15 cellular contexts compared by ENCODE assay signal in the genomic region with DNA sequence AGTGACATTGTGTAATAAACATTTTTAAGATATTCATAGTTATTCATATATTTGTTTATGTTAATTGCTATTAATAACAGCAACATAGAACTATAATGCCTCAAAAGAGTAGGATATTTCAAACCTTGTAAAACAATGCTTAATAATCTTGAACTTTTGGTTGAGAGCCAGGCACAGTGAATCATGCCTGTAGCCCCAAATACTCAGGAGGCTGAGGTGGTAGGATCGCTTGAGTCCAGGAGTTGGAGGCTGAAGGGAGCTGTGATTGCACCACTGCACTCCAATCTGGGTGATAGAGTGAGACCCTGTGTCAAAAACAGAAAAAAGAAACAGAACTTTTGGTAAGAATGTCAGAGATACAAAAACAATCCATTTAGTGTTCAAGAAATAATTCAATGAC.
"Had no signal": no experiment of that assay in that cellular context is flagged by ENCODE, and none has a peak within 500 bp of the region (broad histone marks: within the 10 kb centered on the region; RNA-seq: fewer than 3 reads in every experiment).

No MANE protein-coding gene starts in this region.

- ATAC-seq: mucosa of descending colon; naive thymus-derived CD8-positive, alpha-beta T cell; pancreas; stimulated activated effector memory CD8-positive, alpha-beta T cell treated with anti-CD3 and anti-CD28 coated beads, Interleukin-12 subunit alpha, Interleukin-12 subunit beta, amount 100 ng/mL, for 72 hours had no signal

- H3K4me1 Mint-ChIP-seq: activated naive CD8-positive, alpha-beta T cell treated with anti-CD3 and anti-CD28 coated beads for 36 hours; naive thymus-derived CD8-positive, alpha-beta T cell; stimulated activated effector memory CD8-positive, alpha-beta T cell treated with anti-CD3 and anti-CD28 coated beads, Interleukin-12 subunit alpha, Interleukin-12 subunit beta, amount 100 ng/mL, for 72 hours had no signal

- H3K9me3 Mint-ChIP-seq: activated CD4-positive, alpha-beta T cell treated with anti-CD3 and anti-CD28 coated beads, Interleukin-2, amount 10 ng/mL, durations not matched to agents 7 days and 5 days; activated naive CD8-positive, alpha-beta T cell treated with anti-CD3 and anti-CD28 coated beads for 36 hours; activated T-helper 1 cell treated with anti-CD3 and anti-CD28 coated beads, Interleukin-12 subunit alpha, Interleukin-12 subunit beta, Interleukin-2, Interleukin-4 antibody, amounts not matched to agents 30 ng/mL and 10 ng/mL and 1 ng/mL, durations not matched to agents 14 hours and 24 hours and 36 hours; naive thymus-derived CD8-positive, alpha-beta T cell; stimulated activated effector memory CD8-positive, alpha-beta T cell treated with anti-CD3 and anti-CD28 coated beads, Interleukin-12 subunit alpha, Interleukin-12 subunit beta, amount 100 ng/mL, for 72 hours had no signal

- H3K27ac Mint-ChIP-seq: activated CD4-positive, alpha-beta T cell treated with anti-CD3 and anti-CD28 coated beads, Interleukin-2, amount 10 ng/mL, durations not matched to agents 7 days and 5 days; activated naive CD8-positive, alpha-beta T cell treated with anti-CD3 and anti-CD28 coated beads for 36 hours; activated T-helper 1 cell treated with anti-CD3 and anti-CD28 coated beads, Interleukin-12 subunit alpha, Interleukin-12 subunit beta, Interleukin-2, Interleukin-4 antibody, amounts not matched to agents 30 ng/mL and 10 ng/mL and 1 ng/mL, durations not matched to agents 14 hours and 24 hours and 36 hours; naive thymus-derived CD8-positive, alpha-beta T cell; stimulated activated effector memory CD8-positive, alpha-beta T cell treated with anti-CD3 and anti-CD28 coated beads, Interleukin-12 subunit alpha, Interleukin-12 subunit beta, amount 100 ng/mL, for 72 hours had no signal

- DNase-seq: activated CD4-positive, alpha-beta T cell treated with anti-CD3 and anti-CD28 coated beads, Interleukin-2, amount 10 ng/mL, durations not matched to agents 7 days and 5 days; activated CD4-positive, CD25-positive, alpha-beta regulatory T cell; activated CD8-positive, alpha-beta memory T cell treated with anti-CD3 and anti-CD28 coated beads for 24 hours; activated naive CD8-positive, alpha-beta T cell treated with anti-CD3 and anti-CD28 coated beads for 36 hours; anterior cingulate cortex; esophagus squamous epithelium; islet precursor cell; mucosa of descending colon; naive thymus-derived CD8-positive, alpha-beta T cell; pancreas; stimulated activated CD4-positive, alpha-beta T cell treated with anti-CD3 and anti-CD28 coated beads, Interleukin-12 subunit alpha, Interleukin-12 subunit beta, amount 100 ng/mL, for 4 hours; thyroid gland had no signal

- H3K36me3 Mint-ChIP-seq: activated naive CD8-positive, alpha-beta T cell treated with anti-CD3 and anti-CD28 coated beads for 36 hours; naive thymus-derived CD8-positive, alpha-beta T cell; stimulated activated effector memory CD8-positive, alpha-beta T cell treated with anti-CD3 and anti-CD28 coated beads, Interleukin-12 subunit alpha, Interleukin-12 subunit beta, amount 100 ng/mL, for 72 hours had no signal

- H3K4me3 ChIP-seq: coronary artery, esophagus squamous epithelium, mucosa of descending colon, pancreas, thyroid gland had no signal

- H3K27me3 Mint-ChIP-seq: activated naive CD8-positive, alpha-beta T cell treated with anti-CD3 and anti-CD28 coated beads for 36 hours; naive thymus-derived CD8-positive, alpha-beta T cell had no signal

- H3K4me3 Mint-ChIP-seq: activated CD4-positive, alpha-beta T cell treated with anti-CD3 and anti-CD28 coated beads, Interleukin-2, amount 10 ng/mL, durations not matched to agents 7 days and 5 days; activated naive CD8-positive, alpha-beta T cell treated with anti-CD3 and anti-CD28 coated beads for 36 hours; activated T-helper 1 cell treated with anti-CD3 and anti-CD28 coated beads, Interleukin-12 subunit alpha, Interleukin-12 subunit beta, Interleukin-2, Interleukin-4 antibody, amounts not matched to agents 30 ng/mL and 10 ng/mL and 1 ng/mL, durations not matched to agents 14 hours and 24 hours and 36 hours; naive thymus-derived CD8-positive, alpha-beta T cell; stimulated activated effector memory CD8-positive, alpha-beta T cell treated with anti-CD3 and anti-CD28 coated beads, Interleukin-12 subunit alpha, Interleukin-12 subunit beta, amount 100 ng/mL, for 72 hours had no signal
